1 cellular context compared by ENCODE assay signal in the genomic region with DNA sequence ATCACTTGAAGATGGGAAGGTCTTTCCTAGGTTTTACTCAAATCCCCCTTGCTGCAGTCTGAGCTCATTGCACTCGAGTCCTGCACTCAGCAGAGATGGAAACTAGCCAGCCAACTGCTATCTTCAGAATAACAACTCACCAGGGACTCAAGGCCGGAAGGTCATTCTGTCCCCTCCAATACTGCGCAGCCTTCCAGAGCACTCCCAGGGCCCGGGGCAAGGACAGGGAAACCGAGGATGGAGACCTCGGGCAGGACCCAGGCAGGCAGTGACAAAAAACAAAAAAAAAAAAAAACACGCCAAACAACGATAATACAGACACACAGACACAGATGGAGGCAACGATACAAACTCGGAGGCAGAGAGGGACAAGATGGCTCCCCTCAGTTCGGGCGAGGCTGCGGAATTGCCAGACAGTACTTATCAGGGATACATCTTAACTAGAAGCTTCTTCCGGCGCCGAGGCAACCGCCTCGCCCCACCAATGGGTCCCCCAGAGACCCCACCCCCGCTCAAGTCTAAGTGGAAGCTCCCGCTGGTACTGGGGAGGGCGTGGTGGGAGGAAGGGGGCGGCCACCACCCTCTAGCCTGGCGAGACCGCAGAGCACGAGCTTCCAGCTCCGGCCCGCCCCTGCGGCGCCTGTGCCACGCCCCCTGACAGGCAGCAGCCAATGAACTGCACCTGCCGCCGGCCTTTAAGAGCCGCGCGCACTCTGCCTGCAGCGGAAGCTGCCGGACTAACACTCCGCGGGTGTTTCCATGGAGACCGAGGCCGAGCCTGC.
TF ChIP-seq lines count a peak whose summit lies in the region.

No MANE protein-coding gene starts in this region.

TF ChIP-seq in HEK293, 187 proteins besides CTCF, POLR2A, EP300 and RAD21 (continued from another document):
- TF ChIP-seq, protein P1, sequence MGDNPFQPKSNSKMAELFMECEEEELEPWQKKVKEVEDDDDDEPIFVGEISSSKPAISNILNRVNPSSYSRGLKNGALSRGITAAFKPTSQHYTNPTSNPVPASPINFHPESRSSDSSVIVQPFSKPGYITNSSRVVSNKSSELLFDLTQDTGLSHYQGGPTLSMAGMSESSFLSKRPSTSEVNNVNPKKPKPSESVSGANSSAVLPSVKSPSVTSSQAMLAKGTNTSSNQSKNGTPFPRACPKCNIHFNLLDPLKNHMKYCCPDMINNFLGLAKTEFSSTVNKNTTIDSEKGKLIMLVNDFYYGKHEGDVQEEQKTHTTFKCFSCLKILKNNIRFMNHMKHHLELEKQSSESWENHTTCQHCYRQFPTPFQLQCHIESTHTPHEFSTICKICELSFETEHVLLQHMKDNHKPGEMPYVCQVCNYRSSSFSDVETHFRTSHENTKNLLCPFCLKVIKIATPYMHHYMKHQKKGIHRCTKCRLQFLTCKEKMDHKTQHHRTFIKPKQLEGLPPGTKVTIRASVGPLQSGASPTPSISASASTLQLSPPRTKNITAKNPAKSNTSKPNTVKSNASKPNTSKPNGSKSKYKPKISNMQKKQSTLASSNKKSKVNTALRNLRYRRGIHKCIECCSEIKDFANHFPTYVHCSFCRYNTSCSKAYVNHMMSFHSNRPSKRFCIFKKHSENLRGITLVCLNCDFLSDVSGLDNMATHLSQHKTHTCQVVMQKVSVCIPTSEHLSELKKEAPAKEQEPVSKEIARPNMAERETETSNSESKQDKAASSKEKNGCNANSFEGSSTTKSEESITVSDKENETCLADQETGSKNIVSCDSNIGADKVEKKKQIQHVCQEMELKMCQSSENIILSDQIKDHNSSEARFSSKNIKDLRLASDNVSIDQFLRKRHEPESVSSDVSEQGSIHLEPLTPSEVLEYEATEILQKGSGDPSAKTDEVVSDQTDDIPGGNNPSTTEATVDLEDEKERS (tag by site-specific recombination; IDR thresholded peaks at IDR 0.05), result 0 out of 2 replicates have a peak, but pooled peaks have one; percentile 13
- TF ChIP-seq, protein P2, sequence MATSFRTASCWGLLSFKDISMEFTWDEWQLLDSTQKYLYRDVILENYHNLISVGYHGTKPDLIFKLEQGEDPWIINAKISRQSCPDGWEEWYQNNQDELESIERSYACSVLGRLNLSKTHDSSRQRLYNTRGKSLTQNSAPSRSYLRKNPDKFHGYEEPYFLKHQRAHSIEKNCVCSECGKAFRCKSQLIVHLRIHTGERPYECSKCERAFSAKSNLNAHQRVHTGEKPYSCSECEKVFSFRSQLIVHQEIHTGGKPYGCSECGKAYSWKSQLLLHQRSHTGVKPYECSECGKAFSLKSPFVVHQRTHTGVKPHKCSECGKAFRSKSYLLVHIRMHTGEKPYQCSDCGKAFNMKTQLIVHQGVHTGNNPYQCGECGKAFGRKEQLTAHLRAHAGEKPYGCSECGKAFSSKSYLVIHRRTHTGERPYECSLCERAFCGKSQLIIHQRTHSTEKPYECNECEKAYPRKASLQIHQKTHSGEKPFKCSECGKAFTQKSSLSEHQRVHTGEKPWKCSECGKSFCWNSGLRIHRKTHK (tag by site-specific recombination; IDR thresholded peaks at IDR 0.05), result no peak
- TF ChIP-seq, protein P3, sequence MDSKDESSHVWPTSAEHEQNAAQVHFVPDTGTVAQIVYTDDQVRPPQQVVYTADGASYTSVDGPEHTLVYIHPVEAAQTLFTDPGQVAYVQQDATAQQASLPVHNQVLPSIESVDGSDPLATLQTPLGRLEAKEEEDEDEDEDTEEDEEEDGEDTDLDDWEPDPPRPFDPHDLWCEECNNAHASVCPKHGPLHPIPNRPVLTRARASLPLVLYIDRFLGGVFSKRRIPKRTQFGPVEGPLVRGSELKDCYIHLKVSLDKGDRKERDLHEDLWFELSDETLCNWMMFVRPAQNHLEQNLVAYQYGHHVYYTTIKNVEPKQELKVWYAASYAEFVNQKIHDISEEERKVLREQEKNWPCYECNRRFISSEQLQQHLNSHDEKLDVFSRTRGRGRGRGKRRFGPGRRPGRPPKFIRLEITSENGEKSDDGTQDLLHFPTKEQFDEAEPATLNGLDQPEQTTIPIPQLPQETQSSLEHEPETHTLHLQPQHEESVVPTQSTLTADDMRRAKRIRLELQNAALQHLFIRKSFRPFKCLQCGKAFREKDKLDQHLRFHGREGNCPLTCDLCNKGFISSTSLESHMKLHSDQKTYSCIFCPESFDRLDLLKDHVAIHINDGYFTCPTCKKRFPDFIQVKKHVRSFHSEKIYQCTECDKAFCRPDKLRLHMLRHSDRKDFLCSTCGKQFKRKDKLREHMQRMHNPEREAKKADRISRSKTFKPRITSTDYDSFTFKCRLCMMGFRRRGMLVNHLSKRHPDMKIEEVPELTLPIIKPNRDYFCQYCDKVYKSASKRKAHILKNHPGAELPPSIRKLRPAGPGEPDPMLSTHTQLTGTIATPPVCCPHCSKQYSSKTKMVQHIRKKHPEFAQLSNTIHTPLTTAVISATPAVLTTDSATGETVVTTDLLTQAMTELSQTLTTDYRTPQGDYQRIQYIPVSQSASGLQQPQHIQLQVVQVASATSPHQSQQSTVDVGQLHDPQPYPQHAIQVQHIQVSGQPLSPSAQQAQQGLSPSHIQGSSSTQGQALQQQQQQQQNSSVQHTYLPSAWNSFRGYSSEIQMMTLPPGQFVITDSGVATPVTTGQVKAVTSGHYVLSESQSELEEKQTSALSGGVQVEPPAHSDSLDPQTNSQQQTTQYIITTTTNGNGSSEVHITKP (tag by site-specific recombination; IDR thresholded peaks at IDR 0.05), result peak; percentile 94
- TF ChIP-seq OVOL3 (tag by site-specific recombination; IDR thresholded peaks at IDR 0.05) (no peak), ZNF202 (tag by site-specific recombination; IDR thresholded peaks at IDR 0.05; ENCODE audit: borderline replicate concordance) (no peak), ZNF341 (tag by site-specific recombination; IDR thresholded peaks at IDR 0.05; ENCODE audit: low read depth) (peak; percentile 41), ZNF654 (tag by site-specific recombination; IDR thresholded peaks at IDR 0.05; ENCODE audit: low read depth) (no peak), KLF8 (tag by site-specific recombination; IDR thresholded peaks at IDR 0.05) (peak; percentile 88), ZBTB21 (tag by site-specific recombination; IDR thresholded peaks at IDR 0.05) (0 out of 2 replicates have a peak, but pooled peaks have one; percentile 42), ZNF843 (tag by site-specific recombination; IDR thresholded peaks at IDR 0.05) (peak; percentile 36; the same call in 1 of the 2 replicates), ZNF600 (tag by site-specific recombination; IDR thresholded peaks at IDR 0.05) (peak; percentile 62), KLF9 (tag by site-specific recombination; IDR thresholded peaks at IDR 0.05; ENCODE audit: low read depth) (peak; percentile 98), MYNN (tag by site-specific recombination; IDR thresholded peaks at IDR 0.05; ENCODE audit: borderline replicate concordance) (0 out of 2 replicates have a peak, but pooled peaks have one; percentile 97), GFI1B (tag by site-specific recombination; IDR thresholded peaks at IDR 0.05) (no peak)
- TF ChIP-seq, protein P4, sequence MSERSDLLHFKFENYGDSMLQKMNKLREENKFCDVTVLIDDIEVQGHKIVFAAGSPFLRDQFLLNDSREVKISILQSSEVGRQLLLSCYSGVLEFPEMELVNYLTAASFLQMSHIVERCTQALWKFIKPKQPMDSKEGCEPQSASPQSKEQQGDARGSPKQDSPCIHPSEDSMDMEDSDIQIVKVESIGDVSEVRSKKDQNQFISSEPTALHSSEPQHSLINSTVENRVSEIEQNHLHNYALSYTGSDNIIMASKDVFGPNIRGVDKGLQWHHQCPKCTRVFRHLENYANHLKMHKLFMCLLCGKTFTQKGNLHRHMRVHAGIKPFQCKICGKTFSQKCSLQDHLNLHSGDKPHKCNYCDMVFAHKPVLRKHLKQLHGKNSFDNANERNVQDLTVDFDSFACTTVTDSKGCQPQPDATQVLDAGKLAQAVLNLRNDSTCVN (tag by site-specific recombination; optimal IDR thresholded peaks at IDR 0.05), result peak; percentile 73
- TF ChIP-seq, protein P5, sequence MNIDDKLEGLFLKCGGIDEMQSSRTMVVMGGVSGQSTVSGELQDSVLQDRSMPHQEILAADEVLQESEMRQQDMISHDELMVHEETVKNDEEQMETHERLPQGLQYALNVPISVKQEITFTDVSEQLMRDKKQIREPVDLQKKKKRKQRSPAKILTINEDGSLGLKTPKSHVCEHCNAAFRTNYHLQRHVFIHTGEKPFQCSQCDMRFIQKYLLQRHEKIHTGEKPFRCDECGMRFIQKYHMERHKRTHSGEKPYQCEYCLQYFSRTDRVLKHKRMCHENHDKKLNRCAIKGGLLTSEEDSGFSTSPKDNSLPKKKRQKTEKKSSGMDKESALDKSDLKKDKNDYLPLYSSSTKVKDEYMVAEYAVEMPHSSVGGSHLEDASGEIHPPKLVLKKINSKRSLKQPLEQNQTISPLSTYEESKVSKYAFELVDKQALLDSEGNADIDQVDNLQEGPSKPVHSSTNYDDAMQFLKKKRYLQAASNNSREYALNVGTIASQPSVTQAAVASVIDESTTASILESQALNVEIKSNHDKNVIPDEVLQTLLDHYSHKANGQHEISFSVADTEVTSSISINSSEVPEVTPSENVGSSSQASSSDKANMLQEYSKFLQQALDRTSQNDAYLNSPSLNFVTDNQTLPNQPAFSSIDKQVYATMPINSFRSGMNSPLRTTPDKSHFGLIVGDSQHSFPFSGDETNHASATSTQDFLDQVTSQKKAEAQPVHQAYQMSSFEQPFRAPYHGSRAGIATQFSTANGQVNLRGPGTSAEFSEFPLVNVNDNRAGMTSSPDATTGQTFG (tag by site-specific recombination; IDR thresholded peaks at IDR 0.05; ENCODE audit: borderline replicate concordance), result no peak
TF ChIP-seq in HEK293: peak in this region for 44.
